ENCODE assay signal across 1 cellular context in the genomic region with DNA sequence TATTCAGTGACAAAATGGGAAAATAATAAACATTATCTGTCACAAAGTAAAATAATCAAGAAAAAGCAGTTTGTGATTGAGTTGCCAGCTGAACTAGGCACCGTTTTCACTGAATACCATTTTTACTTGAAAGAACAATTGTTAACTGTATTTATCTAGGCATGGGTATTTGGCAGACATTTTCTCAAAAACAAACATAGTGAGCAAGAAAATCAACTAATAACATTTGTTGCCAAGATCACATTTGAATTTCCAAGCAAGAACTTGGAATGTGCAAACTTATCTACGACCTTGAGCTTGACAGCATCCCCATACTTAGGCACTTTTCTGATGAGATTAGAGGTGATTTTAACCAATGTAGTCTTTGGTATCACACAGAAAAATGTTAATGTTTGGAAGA.
TF ChIP-seq lines count a peak whose summit lies in the region.

No MANE protein-coding gene starts in this region.

TF ChIP-seq in GM12878, 131 proteins besides CTCF, POLR2A, EP300 and RAD21:
- TF ChIP-seq ZBED1 (IDR thresholded peaks at IDR 0.05; ENCODE audit: borderline replicate concordance) = no peak
- no peak for TF ChIP-seq GABPA (IDR thresholded peaks at IDR 0.05; ENCODE audit: low read depth)
- TF ChIP-seq, protein P1, sequence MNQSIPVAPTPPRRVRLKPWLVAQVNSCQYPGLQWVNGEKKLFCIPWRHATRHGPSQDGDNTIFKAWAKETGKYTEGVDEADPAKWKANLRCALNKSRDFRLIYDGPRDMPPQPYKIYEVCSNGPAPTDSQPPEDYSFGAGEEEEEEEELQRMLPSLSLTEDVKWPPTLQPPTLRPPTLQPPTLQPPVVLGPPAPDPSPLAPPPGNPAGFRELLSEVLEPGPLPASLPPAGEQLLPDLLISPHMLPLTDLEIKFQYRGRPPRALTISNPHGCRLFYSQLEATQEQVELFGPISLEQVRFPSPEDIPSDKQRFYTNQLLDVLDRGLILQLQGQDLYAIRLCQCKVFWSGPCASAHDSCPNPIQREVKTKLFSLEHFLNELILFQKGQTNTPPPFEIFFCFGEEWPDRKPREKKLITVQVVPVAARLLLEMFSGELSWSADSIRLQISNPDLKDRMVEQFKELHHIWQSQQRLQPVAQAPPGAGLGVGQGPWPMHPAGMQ (IDR thresholded peaks at IDR 0.05; ENCODE audit: borderline replicate concordance) = no peak
- no peak for TF ChIP-seq TCF12 (IDR thresholded peaks at IDR 0.05; ENCODE audit: low read depth, low read length)
- no peak for TF ChIP-seq FOS (IDR thresholded peaks at IDR 0.05; ENCODE audit: borderline replicate concordance, extremely low read depth, insufficient read length)
- TF ChIP-seq JUND (IDR thresholded peaks at IDR 0.05; ENCODE audit: low read depth, low read length) = no peak
- no peak for TF ChIP-seq MTA3 (IDR thresholded peaks at IDR 0.05; ENCODE audit: borderline replicate concordance, low read length)
- no peak for TF ChIP-seq BCL11A (IDR thresholded peaks at IDR 0.05; ENCODE audit: low read depth, low read length)
- TF ChIP-seq ASH2L (IDR thresholded peaks at IDR 0.05; ENCODE audit: borderline replicate concordance, low read depth) = no peak
- TF ChIP-seq CHD1 (IDR thresholded peaks at IDR 0.05; ENCODE audit: low read depth, low read length) = no peak
- TF ChIP-seq RAD51 (IDR thresholded peaks at IDR 0.05) = no peak
- TF ChIP-seq SMARCA5 (IDR thresholded peaks at IDR 0.05) = no peak
- no peak for TF ChIP-seq ZSCAN29 (IDR thresholded peaks at IDR 0.05)
- no peak for TF ChIP-seq WRNIP1 (IDR thresholded peaks at IDR 0.05; ENCODE audit: borderline replicate concordance, low read depth, low read length)
- no peak for TF ChIP-seq NFIC (IDR thresholded peaks at IDR 0.05; ENCODE audit: low read depth, low read length)
- no peak for TF ChIP-seq SREBF2 (IDR thresholded peaks at IDR 0.05; ENCODE audit: low read length)
- TF ChIP-seq, protein P2, sequence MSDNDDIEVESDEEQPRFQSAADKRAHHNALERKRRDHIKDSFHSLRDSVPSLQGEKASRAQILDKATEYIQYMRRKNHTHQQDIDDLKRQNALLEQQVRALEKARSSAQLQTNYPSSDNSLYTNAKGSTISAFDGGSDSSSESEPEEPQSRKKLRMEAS (IDR thresholded peaks at IDR 0.05; ENCODE audit: low read depth, low read length) = no peak
- TF ChIP-seq RB1 (IDR thresholded peaks at IDR 0.05; ENCODE audit: borderline replicate concordance) = no peak
- TF ChIP-seq, protein P3, sequence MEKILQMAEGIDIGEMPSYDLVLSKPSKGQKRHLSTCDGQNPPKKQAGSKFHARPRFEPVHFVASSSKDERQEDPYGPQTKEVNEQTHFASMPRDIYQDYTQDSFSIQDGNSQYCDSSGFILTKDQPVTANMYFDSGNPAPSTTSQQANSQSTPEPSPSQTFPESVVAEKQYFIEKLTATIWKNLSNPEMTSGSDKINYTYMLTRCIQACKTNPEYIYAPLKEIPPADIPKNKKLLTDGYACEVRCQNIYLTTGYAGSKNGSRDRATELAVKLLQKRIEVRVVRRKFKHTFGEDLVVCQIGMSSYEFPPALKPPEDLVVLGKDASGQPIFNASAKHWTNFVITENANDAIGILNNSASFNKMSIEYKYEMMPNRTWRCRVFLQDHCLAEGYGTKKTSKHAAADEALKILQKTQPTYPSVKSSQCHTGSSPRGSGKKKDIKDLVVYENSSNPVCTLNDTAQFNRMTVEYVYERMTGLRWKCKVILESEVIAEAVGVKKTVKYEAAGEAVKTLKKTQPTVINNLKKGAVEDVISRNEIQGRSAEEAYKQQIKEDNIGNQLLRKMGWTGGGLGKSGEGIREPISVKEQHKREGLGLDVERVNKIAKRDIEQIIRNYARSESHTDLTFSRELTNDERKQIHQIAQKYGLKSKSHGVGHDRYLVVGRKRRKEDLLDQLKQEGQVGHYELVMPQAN (conservative IDR thresholded peaks at IDR 0.05) = no peak
